Comparison of ENCODE assay signal across 18 cellular contexts in genomic region chr6:151814614-151815013, GRCh38. TPM values are rescaled to one million over a fixed set of nuclear protein-coding genes. Genes with fewer than 3 reads are reported as not detected.
DNase-seq lines count a peak whose midpoint lies in the region; ATAC-seq and TF ChIP-seq lines count a peak whose summit lies in the region.
"Had no signal": no experiment of that assay in that cellular context is flagged by ENCODE, and none has a peak within 500 bp of the region (broad histone marks: within the 10 kb centered on the region; RNA-seq: fewer than 3 reads in every experiment).

No MANE protein-coding gene starts in this region.

- peak overlapping the region; percentile 93 for H3K27ac ChIP-seq in KMS-11
- no peak overlapping the region for H3K27ac ChIP-seq in foreskin keratinocyte
- peak overlapping the region; percentile 95 to 99 for H3K27ac ChIP-seq in uterus
- H3K27ac ChIP-seq: 22Rv1; A549; BLaER1 treated with 17β-estradiol and CSF1 and Interleukin-3, amounts not matched to agents 10 nM and 100 nM; C4-2B had no signal

- H3K9me3 ChIP-seq in uterus = no peaks in the 10 kb centered on the region
- H3K9me3 ChIP-seq: A549; BLaER1 treated with 17β-estradiol and CSF1 and Interleukin-3, amounts not matched to agents 10 nM and 100 nM; Caco-2 had no signal

- H3K36me3 ChIP-seq in KMS-11 (ENCODE audit: insufficient read depth) = no peaks in the 10 kb centered on the region; the same call in 1 of the 2 replicates
- H3K36me3 ChIP-seq in uterus = no peaks in the 10 kb centered on the region
- H3K36me3 ChIP-seq: BLaER1 treated with 17β-estradiol and CSF1 and Interleukin-3, amounts not matched to agents 10 nM and 100 nM had no signal

- no peak overlapping the region for H2AFZ ChIP-seq in KMS-11 (ENCODE audit: low read depth)

- TF ChIP-seq CTCF in KMS-11 (conservative IDR thresholded peaks at IDR 0.05; ENCODE audit: low read depth, low read length) (no peak), foreskin keratinocyte (conservative IDR thresholded peaks at IDR 0.05) (no peak), uterus (IDR thresholded peaks at IDR 0.05) (no peak)

- H3K9ac ChIP-seq in KMS-11 = peak overlapping the region; percentile 95; the same call in 1 of the 2 replicates
- H3K9ac ChIP-seq: BLaER1 treated with 17β-estradiol and CSF1 and Interleukin-3, amounts not matched to agents 10 nM and 100 nM had no signal

- peaks cover 84% of the 10 kb centered on the region for H3K79me2 ChIP-seq in KMS-11 (ENCODE audit: insufficient read depth, low read depth)

- peak in 1 of 2 donors; percentile 56 for DNase-seq in foreskin keratinocyte
- DNase-seq in uterus = no peak
- DNase-seq: Caco-2; Calu3; CD4-positive, alpha-beta T cell; CD8-positive, alpha-beta T cell; DMS79 treated with DMSO at 0.1 percent for 48 hours; GF-D8 had no signal

- peak; percentile 15 for ATAC-seq in foreskin keratinocyte
- no peak for ATAC-seq in HG02981 (IDR thresholded peaks at IDR 0.05; ENCODE audit: unreplicated experiment)
- ATAC-seq in GM21825 (IDR thresholded peaks at IDR 0.05; ENCODE audit: unreplicated experiment) = no peak
- ATAC-seq in HG02885 (IDR thresholded peaks at IDR 0.05; ENCODE audit: poor library complexity, unreplicated experiment) = no peak
- ATAC-seq: A549; CD8-positive, alpha-beta T cell had no signal

- H3K4me2 ChIP-seq in KMS-11 = peak overlapping the region; percentile 55
- H3K4me2 ChIP-seq: A549; BLaER1 treated with 17β-estradiol and CSF1 and Interleukin-3, amounts not matched to agents 10 nM and 100 nM had no signal

- H3K27me3 ChIP-seq in KMS-11 (ENCODE audit: insufficient read depth, low read depth) (no peaks in the 10 kb centered on the region), foreskin keratinocyte (peaks cover 22% of the 10 kb centered on the region), uterus (no peaks in the 10 kb centered on the region)

- TF ChIP-seq POLR2A in uterus (IDR thresholded peaks at IDR 0.05) = no peak

- H3K4me3 ChIP-seq in KMS-11 (IDR thresholded peaks at IDR 0.05; ENCODE audit: insufficient read depth, low read depth, low read length) (no peak overlapping the region), uterus (peak overlapping the region; percentile 12 to 44)
- H3K4me3 ChIP-seq: A549; BLaER1 treated with 17β-estradiol and CSF1 and Interleukin-3, amounts not matched to agents 10 nM and 100 nM had no signal

- H4K20me1 ChIP-seq in KMS-11 (ENCODE audit: insufficient read depth) = no peaks in the 10 kb centered on the region

- peaks cover 25% of the 10 kb centered on the region for H3K4me1 ChIP-seq in KMS-11 (ENCODE audit: low read depth, poor library complexity, severe bottlenecking)
- H3K4me1 ChIP-seq in foreskin keratinocyte = no peaks in the 10 kb centered on the region
- H3K4me1 ChIP-seq in uterus = peaks cover 0 to 4% of the 10 kb centered on the region in 2 donors
- H3K4me1 ChIP-seq: A549, Caco-2 had no signal

- intact Hi-C loops in uterus (cut with DNase I; ENCODE audit: low total_unique reads) = no loop called here

RNA-seq across cellular contexts. Expression of gene ESR1, which starts 7.1 kb away (rescaled TPM):
- total RNA-seq in foreskin keratinocyte (1.1 and 1.3 TPM in 2 replicates), uterus (100 to 1,000 TPM in 3 of 4 donors, 10 to 100 TPM in 1; 29.1 to 225 (median 141) TPM)
- 0.35 and 0.56 TPM in 2 replicates for polyA plus RNA-seq in foreskin keratinocyte
- total RNA-seq: A172, Caco-2 had no signal
- polyA plus RNA-seq: A549, BJ had no signal

Comparison
In these comparisons a context has a peak if more than half of its experiments do, and no peak if none do; other contexts are left out.
1. RNA of gene ESR1, which starts 7.1 kb away (total RNA-seq): 29.1 to 225 TPM in uterus; 1.1 to 1.3 TPM in foreskin keratinocyte; every median in the first group is over 10 times any median in the second.